In the genomic region with DNA sequence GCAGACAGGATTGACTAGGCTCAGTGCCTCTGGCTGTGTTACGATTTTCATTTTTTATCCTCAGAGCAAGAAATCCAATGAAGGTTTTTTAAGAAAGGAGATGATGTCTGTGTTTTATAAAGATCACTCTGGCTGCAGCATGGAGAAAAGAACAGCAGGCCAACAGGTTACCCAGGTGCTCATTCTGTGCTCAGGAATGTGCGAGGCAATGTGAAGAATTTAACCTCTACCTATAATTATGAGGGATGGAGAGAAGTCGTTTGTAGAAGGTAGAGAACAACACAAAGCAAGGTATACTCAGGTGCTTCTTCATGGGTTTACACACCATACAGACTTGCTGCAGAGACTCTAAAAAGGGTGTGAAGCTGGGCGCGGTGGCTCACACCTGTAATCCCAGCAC, we compare ENCODE assay signal across 23 cellular contexts. TPM values are rescaled to one million over a fixed set of nuclear protein-coding genes. Genes with fewer than 3 reads are reported as not detected.
DNase-seq lines count a peak whose midpoint lies in the region; ATAC-seq and TF ChIP-seq lines count a peak whose summit lies in the region.
"Had no signal": no experiment of that assay in that cellular context is flagged by ENCODE, and none has a peak within 500 bp of the region (broad histone marks: within the 10 kb centered on the region; RNA-seq: fewer than 3 reads in every experiment).

No MANE protein-coding gene starts in this region.

- no peak for TF ChIP-seq POLR2A in esophagus muscularis mucosa (IDR thresholded peaks at IDR 0.05; ENCODE audit: low read depth)

- H3K4me2 ChIP-seq in GM23338 = no peak overlapping the region
- H3K4me2 ChIP-seq: A549; BLaER1 treated with 17β-estradiol and CSF1 and Interleukin-3, amounts not matched to agents 10 nM and 100 nM had no signal

- H3K4me1 ChIP-seq in GM23338 (ENCODE audit: insufficient read depth) (no peaks in the 10 kb centered on the region), esophagus muscularis mucosa (no peaks in the 10 kb centered on the region)
- H3K4me1 ChIP-seq: A549; BE2C; BLaER1 treated with 17β-estradiol and CSF1 and Interleukin-3, amounts not matched to agents 10 nM and 100 nM had no signal

- H3K27ac ChIP-seq in GM23338 (ENCODE audit: low read depth) = no peak overlapping the region
- H3K27ac ChIP-seq in esophagus muscularis mucosa (replicated peaks in 1 of 4) = no peak overlapping the region
- H3K27ac ChIP-seq: A549; BLaER1 treated with 17β-estradiol and CSF1 and Interleukin-3, amounts not matched to agents 10 nM and 100 nM had no signal

- no peaks in the 10 kb centered on the region for H3K36me3 ChIP-seq in GM23338 (ENCODE audit: insufficient read depth)
- H3K36me3 ChIP-seq in esophagus muscularis mucosa = no peaks in the 10 kb centered on the region
- H3K36me3 ChIP-seq: BE2C; BLaER1 treated with 17β-estradiol and CSF1 and Interleukin-3, amounts not matched to agents 10 nM and 100 nM had no signal

- WGBS in esophagus muscularis mucosa = 81% methylated on average over 5 of the region's 5 CpGs

- intact Hi-C loops in esophagus muscularis mucosa (cut with DNase I) = no loop called here

- TF ChIP-seq CTCF in GM23338 (conservative IDR thresholded peaks at IDR 0.05; ENCODE audit: low read depth in 2 of 2) (no peak), esophagus muscularis mucosa (IDR thresholded peaks at IDR 0.05) (no peak), type B pancreatic cell (conservative IDR thresholded peaks at IDR 0.05) (no peak)

- H3K27me3 Mint-ChIP-seq in GM23338 (ENCODE audit: insufficient read depth, low read depth, poor library complexity) (peaks cover 8% of the 10 kb centered on the region), type B pancreatic cell (peaks cover 54% of the 10 kb centered on the region)
- peaks cover 37% of the 10 kb centered on the region for H3K27me3 Mint-ChIP-seq in activated naive CD8-positive, alpha-beta T cell treated with anti-CD3 and anti-CD28 coated beads for 36 hours

- H3K4me3 ChIP-seq in GM23338 = no peak overlapping the region
- H3K4me3 ChIP-seq in esophagus muscularis mucosa = no peak overlapping the region
- H3K4me3 ChIP-seq: A549; BLaER1 treated with 17β-estradiol and CSF1 and Interleukin-3, amounts not matched to agents 10 nM and 100 nM had no signal

- no peaks in the 10 kb centered on the region for H3F3A ChIP-seq in GM23338 (replicated peaks; ENCODE audit: low read depth)

- no peak for TF ChIP-seq EP300 in esophagus muscularis mucosa (IDR thresholded peaks at IDR 0.05)

- H3K27me3 ChIP-seq in GM23338 (ENCODE audit: insufficient read depth) (peaks cover 52% of the 10 kb centered on the region), esophagus muscularis mucosa (peaks cover 0 to 41% (median 0%) of the 10 kb centered on the region in 4 donors)
- H3K27me3 ChIP-seq: BLaER1 treated with 17β-estradiol and CSF1 and Interleukin-3, amounts not matched to agents 10 nM and 100 nM had no signal

- H3K4me3 Mint-ChIP-seq in GM23338 (no peak overlapping the region), type B pancreatic cell (no peak overlapping the region)
- H3K4me3 Mint-ChIP-seq in activated naive CD8-positive, alpha-beta T cell treated with anti-CD3 and anti-CD28 coated beads for 36 hours = no peak overlapping the region
- H3K4me3 Mint-ChIP-seq: CD4-positive, alpha-beta T cell; CD8-positive, alpha-beta memory T cell had no signal

- H3K9me3 Mint-ChIP-seq in GM23338 = no peaks in the 10 kb centered on the region
- no peaks in the 10 kb centered on the region for H3K9me3 Mint-ChIP-seq in type B pancreatic cell
- no peaks in the 10 kb centered on the region for H3K9me3 Mint-ChIP-seq in activated naive CD8-positive, alpha-beta T cell treated with anti-CD3 and anti-CD28 coated beads for 36 hours
- H3K9me3 Mint-ChIP-seq: CD4-positive, alpha-beta T cell; CD8-positive, alpha-beta memory T cell had no signal

- no peaks in the 10 kb centered on the region for H3K9me3 ChIP-seq in esophagus muscularis mucosa
- H3K9me3 ChIP-seq: A549; BE2C; BLaER1 treated with 17β-estradiol and CSF1 and Interleukin-3, amounts not matched to agents 10 nM and 100 nM had no signal

- no peak; the same call in 1 of the 3 replicates for ATAC-seq in GM23338
- ATAC-seq: A549 had no signal

- no peak overlapping the region for H2AFZ ChIP-seq in GM23338

- no peaks in the 10 kb centered on the region for H3K9me2 ChIP-seq in GM23338 (ENCODE audit: insufficient read depth)

- H3K36me3 Mint-ChIP-seq in GM23338 (ENCODE audit: low read depth) (no peaks in the 10 kb centered on the region), type B pancreatic cell (no peaks in the 10 kb centered on the region)
- no peaks in the 10 kb centered on the region for H3K36me3 Mint-ChIP-seq in activated naive CD8-positive, alpha-beta T cell treated with anti-CD3 and anti-CD28 coated beads for 36 hours
- H3K36me3 Mint-ChIP-seq: CD14-positive monocyte; CD8-positive, alpha-beta memory T cell had no signal

- H3K27ac Mint-ChIP-seq in GM23338 = no peak overlapping the region
- H3K27ac Mint-ChIP-seq in type B pancreatic cell = peak overlapping the region; percentile 18
- no peak overlapping the region for H3K27ac Mint-ChIP-seq in activated naive CD8-positive, alpha-beta T cell treated with anti-CD3 and anti-CD28 coated beads for 36 hours
- H3K27ac Mint-ChIP-seq: CD14-positive monocyte; CD4-positive, alpha-beta T cell; CD8-positive, alpha-beta memory T cell had no signal

- no peaks in the 10 kb centered on the region; the same call in 2 of the 3 replicates for H3K4me1 Mint-ChIP-seq in GM23338
- H3K4me1 Mint-ChIP-seq in type B pancreatic cell (ENCODE audit: unreplicated experiment) = no peaks in the 10 kb centered on the region
- H3K4me1 Mint-ChIP-seq in activated naive CD8-positive, alpha-beta T cell treated with anti-CD3 and anti-CD28 coated beads for 36 hours = peaks cover 2% of the 10 kb centered on the region
- H3K4me1 Mint-ChIP-seq: CD14-positive monocyte; CD8-positive, alpha-beta memory T cell had no signal

- H3K79me2 ChIP-seq in GM23338 (replicated peaks; ENCODE audit: insufficient read depth) = no peaks in the 10 kb centered on the region

- peak; percentile 36 for DNase-seq in GM23338 (ENCODE audit: low spot score)
- peak; percentile 47 for DNase-seq in esophagus muscularis mucosa (ENCODE audit: extremely low spot score)
- DNase-seq in type B pancreatic cell (ENCODE audit: extremely low spot score, unreplicated experiment) = no peak
- no peak for DNase-seq in activated naive CD8-positive, alpha-beta T cell treated with anti-CD3 and anti-CD28 coated beads for 36 hours
- DNase-seq in NCI-H82 treated with DMSO at 0.1 percent for 48 hours (lab: John Stamatoyannopoulos, UW; ENCODE audit: unreplicated experiment) = no peak
- no peak for DNase-seq in effector CD8-positive, alpha-beta T cell (lab: John Stamatoyannopoulos, UW)
- DNase-seq: 8988T; ACHN; AML-193; BE2C; CD4-positive, alpha-beta T cell; CD8-positive, alpha-beta memory T cell; DMS 273 treated with DMSO at 0.1 percent for 48 hours; DMS79; EL; GF-D8; GOT3; H7; HCEC 1CT had no signal

- H4K20me1 ChIP-seq in GM23338 (replicated peaks; ENCODE audit: insufficient read depth) = no peaks in the 10 kb centered on the region
- H4K20me1 ChIP-seq: BLaER1 treated with 17β-estradiol and CSF1 and Interleukin-3, amounts not matched to agents 10 nM and 100 nM had no signal

TF ChIP-seq in GM23338, 12 proteins besides CTCF, POLR2A, EP300 and RAD21:
- no peak for TF ChIP-seq POLR2AphosphoS5 (IDR thresholded peaks at IDR 0.05; ENCODE audit: low read depth)
- no peak for TF ChIP-seq EZH2phosphoT487 (IDR thresholded peaks at IDR 0.05; ENCODE audit: unreplicated experiment)

RNA-seq across cellular contexts. Expression of a gene that starts 10.0 kb away (rescaled TPM):
- 99.0 and 106 TPM in 2 replicates for total RNA-seq in GM23338 (2014; rRNA removed; shearing (Covaris generic))
- 44.5 and 52.5 TPM in 2 replicates for polyA plus RNA-seq in GM23338 (2016; fragmentation: Nextera tagmentation; extraction: Ambion mirVana)
- total RNA-seq in esophagus muscularis mucosa = 10 to 100 TPM; 46.9 to 71.0 (median 59.1) TPM
- total RNA-seq in type B pancreatic cell (ENCODE audit: low replicate concordance) = 86.2 and 87.7 TPM in 2 replicates
- total RNA-seq in activated naive CD8-positive, alpha-beta T cell treated with anti-CD3 and anti-CD28 coated beads for 36 hours = 100 to 1,000 TPM; 102 to 105 TPM

RNA-seq across cellular contexts. Expression of a gene that starts 42.2 kb away (rescaled TPM):
- total RNA-seq in GM23338 (2014; rRNA removed; shearing (Covaris generic)) = not detected in 2 replicates
- polyA plus RNA-seq in GM23338 (2016; fragmentation: Nextera tagmentation; extraction: Ambion mirVana) = not detected in 2 replicates
- not detected for total RNA-seq in esophagus muscularis mucosa
- not detected in 2 replicates for total RNA-seq in type B pancreatic cell (ENCODE audit: low replicate concordance)
- total RNA-seq in activated naive CD8-positive, alpha-beta T cell treated with anti-CD3 and anti-CD28 coated beads for 36 hours = not detected
- total RNA-seq: CD4-positive, alpha-beta T cell; CD8-positive, alpha-beta memory T cell; G401; H7 had no signal
- polyA plus RNA-seq: A549; CD14-positive monocyte; CD8-positive, alpha-beta memory T cell had no signal

RNA-seq across cellular contexts. Expression of a gene that starts 52.5 kb away (rescaled TPM):
- total RNA-seq in GM23338 (2014; rRNA removed; shearing (Covaris generic)) = 62.7 and 68.5 TPM in 2 replicates
- polyA plus RNA-seq in GM23338 (2016; fragmentation: Nextera tagmentation; extraction: Ambion mirVana) = 32.7 and 38.6 TPM in 2 replicates
- total RNA-seq in esophagus muscularis mucosa (10 to 100 TPM; 73.6 to 91.4 (median 83.8) TPM), type B pancreatic cell (ENCODE audit: low replicate concordance) (96.4 and 122 TPM in 2 replicates)
- 10 to 100 TPM; 87.9 to 90.2 TPM for total RNA-seq in activated naive CD8-positive, alpha-beta T cell treated with anti-CD3 and anti-CD28 coated beads for 36 hours

Comparison
In these comparisons a context has a peak if more than half of its experiments do, and no peak if none do; other contexts are left out.
1. DNase-seq: peak in GM23338 (single experiment) and esophagus muscularis mucosa (single experiment); none in type B pancreatic cell (single experiment), activated naive CD8-positive, alpha-beta T cell treated with anti-CD3 and anti-CD28 coated beads for 36 hours (single experiment), NCI-H82 treated with DMSO at 0.1 percent for 48 hours (single experiment) and effector CD8-positive, alpha-beta T cell (single experiment).